ENCODE assay signal across 22 cellular contexts in the genomic region with DNA sequence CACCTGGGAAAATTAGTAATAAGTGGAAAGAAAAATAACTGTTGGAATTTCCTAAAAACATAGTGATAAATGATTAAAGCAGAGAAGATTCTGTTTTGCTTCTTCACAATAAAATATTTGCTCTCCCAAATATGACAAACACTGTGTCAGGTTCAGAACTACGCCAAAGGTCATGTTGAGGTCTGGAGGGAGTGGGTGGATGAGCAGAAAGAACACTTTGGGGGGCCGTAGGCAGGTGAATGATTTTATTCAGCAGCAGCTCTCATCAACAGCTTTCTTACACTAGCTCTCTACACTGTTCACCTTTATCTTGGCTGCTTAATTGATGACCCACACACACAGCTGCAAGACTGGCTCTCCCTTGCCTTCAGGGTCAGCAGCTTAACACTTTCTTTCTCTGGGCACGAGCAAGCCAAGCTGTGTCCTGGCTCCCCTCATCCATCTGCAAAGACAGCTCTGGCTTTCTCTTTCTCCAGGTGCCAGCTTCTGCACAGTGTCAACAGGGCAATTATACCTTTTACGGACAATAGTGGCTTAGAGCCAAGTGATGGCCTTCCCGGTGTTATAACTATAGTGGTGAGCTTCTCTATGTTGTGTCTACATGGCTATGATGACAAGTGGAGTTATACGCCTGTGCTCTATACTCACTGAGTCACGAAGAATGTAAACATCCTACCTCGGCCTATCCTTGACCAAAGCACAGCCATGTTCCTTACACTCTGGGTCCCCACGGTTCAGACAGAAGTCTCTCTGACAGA. TPM values are rescaled to one million over a fixed set of nuclear protein-coding genes. Genes with fewer than 3 reads are reported as not detected.
DNase-seq lines count a peak whose midpoint lies in the region; ATAC-seq, FAIRE-seq and TF ChIP-seq lines count a peak whose summit lies in the region.
"Had no signal": no experiment of that assay in that cellular context is flagged by ENCODE, and none has a peak within 500 bp of the region (broad histone marks: within the 10 kb centered on the region; RNA-seq: fewer than 3 reads in every experiment).

No MANE protein-coding gene starts in this region.

- ATAC-seq in activated naive CD8-positive, alpha-beta T cell treated with anti-CD3 and anti-CD28 coated beads, Interleukin-2, amount 10 ng/mL, durations not matched to agents 7 days and 5 days (ENCODE audit: low read depth) = no peak
- ATAC-seq: left lung; stimulated activated naive B cell treated with anti-CD40 and anti-IgM and Interleukin-4, amounts not matched to agents 10 μg/mL and 1 μg/mL and 100 μg/mL, for 72 hours had no signal

- peaks cover 4% of the 10 kb centered on the region for H3K9me3 Mint-ChIP-seq in activated naive CD8-positive, alpha-beta T cell treated with anti-CD3 and anti-CD28 coated beads, Interleukin-2, amount 10 ng/mL, durations not matched to agents 7 days and 5 days
- H3K9me3 Mint-ChIP-seq in activated naive CD8-positive, alpha-beta T cell treated with anti-CD3 and anti-CD28 coated beads for 36 hours = no peaks in the 10 kb centered on the region
- H3K9me3 Mint-ChIP-seq: activated naive CD4-positive, alpha-beta T cell treated with anti-CD3 and anti-CD28 coated beads, Interleukin-2, amount 50 U/mL, for 24 hours; dendritic cell treated with granulocyte-macrophage colony-stimulating factor and Interleukin-4, amounts not matched to agents 40 ng/mL and 50 ng/mL, for 4 days; naive B cell; stimulated activated naive B cell treated with anti-CD40 and anti-IgM and Interleukin-4, amounts not matched to agents 10 μg/mL and 1 μg/mL and 100 μg/mL, for 72 hours had no signal

- peaks cover 35% of the 10 kb centered on the region for H3K36me3 Mint-ChIP-seq in activated naive CD8-positive, alpha-beta T cell treated with anti-CD3 and anti-CD28 coated beads, Interleukin-2, amount 10 ng/mL, durations not matched to agents 7 days and 5 days
- peaks cover 2% of the 10 kb centered on the region for H3K36me3 Mint-ChIP-seq in activated naive CD8-positive, alpha-beta T cell treated with anti-CD3 and anti-CD28 coated beads for 36 hours
- H3K36me3 Mint-ChIP-seq: activated naive CD4-positive, alpha-beta T cell treated with anti-CD3 and anti-CD28 coated beads, Interleukin-2, amount 50 U/mL, for 24 hours; naive B cell; stimulated activated naive B cell treated with anti-CD40 and anti-IgM and Interleukin-4, amounts not matched to agents 10 μg/mL and 1 μg/mL and 100 μg/mL, for 72 hours had no signal

- H3K4me1 Mint-ChIP-seq in activated naive CD8-positive, alpha-beta T cell treated with anti-CD3 and anti-CD28 coated beads, Interleukin-2, amount 10 ng/mL, durations not matched to agents 7 days and 5 days = peaks cover 51% of the 10 kb centered on the region
- H3K4me1 Mint-ChIP-seq in activated naive CD8-positive, alpha-beta T cell treated with anti-CD3 and anti-CD28 coated beads for 36 hours = peaks cover 22% of the 10 kb centered on the region
- H3K4me1 Mint-ChIP-seq: naive B cell; stimulated activated naive B cell treated with anti-CD40 and anti-IgM and Interleukin-4, amounts not matched to agents 10 μg/mL and 1 μg/mL and 100 μg/mL, for 72 hours had no signal

- H3K27ac Mint-ChIP-seq in activated naive CD8-positive, alpha-beta T cell treated with anti-CD3 and anti-CD28 coated beads, Interleukin-2, amount 10 ng/mL, durations not matched to agents 7 days and 5 days = peak overlapping the region; percentile 87
- H3K27ac Mint-ChIP-seq in activated naive CD8-positive, alpha-beta T cell treated with anti-CD3 and anti-CD28 coated beads for 36 hours = no peak overlapping the region
- H3K27ac Mint-ChIP-seq: activated naive CD4-positive, alpha-beta T cell treated with anti-CD3 and anti-CD28 coated beads, Interleukin-2, amount 50 U/mL, for 24 hours; dendritic cell treated with granulocyte-macrophage colony-stimulating factor and Interleukin-4, amounts not matched to agents 40 ng/mL and 50 ng/mL, for 4 days; naive B cell; stimulated activated naive B cell treated with anti-CD40 and anti-IgM and Interleukin-4, amounts not matched to agents 10 μg/mL and 1 μg/mL and 100 μg/mL, for 72 hours had no signal

- peaks cover 9% of the 10 kb centered on the region for H3K27me3 Mint-ChIP-seq in activated naive CD8-positive, alpha-beta T cell treated with anti-CD3 and anti-CD28 coated beads, Interleukin-2, amount 10 ng/mL, durations not matched to agents 7 days and 5 days
- peaks cover 28% of the 10 kb centered on the region for H3K27me3 Mint-ChIP-seq in activated naive CD8-positive, alpha-beta T cell treated with anti-CD3 and anti-CD28 coated beads for 36 hours
- H3K27me3 Mint-ChIP-seq: activated naive CD4-positive, alpha-beta T cell treated with anti-CD3 and anti-CD28 coated beads, Interleukin-2, amount 50 U/mL, for 24 hours had no signal

- TF ChIP-seq POLR2A in GM12892 (IDR thresholded peaks at IDR 0.05; ENCODE audit: low read depth, low read length) = no peak

- FAIRE-seq in GM12892 (lab: Jason Lieb, UNC) = no peak
- FAIRE-seq: astrocyte, endometrium, GM18507, small intestine had no signal

- POLR2A ChIA-PET in activated naive CD8-positive, alpha-beta T cell treated with anti-CD3 and anti-CD28 coated beads, Interleukin-2, amount 10 ng/mL, durations not matched to agents 7 days and 5 days (lab: Charles Lee) = interaction anchor here (1.1 to 1.7 kb wide), 2 partner anchors 38 to 79 kb away, joined by 3 to 5 read pairs; a partner anchor contains a TSS

- DNase-seq in activated naive CD8-positive, alpha-beta T cell treated with anti-CD3 and anti-CD28 coated beads, Interleukin-2, amount 10 ng/mL, durations not matched to agents 7 days and 5 days = no peak
- DNase-seq in activated naive CD8-positive, alpha-beta T cell treated with anti-CD3 and anti-CD28 coated beads for 36 hours = no peak
- peak; percentile 6 for DNase-seq in NCI-H345 treated with DMSO at 0.1 percent for 48 hours (lab: John Stamatoyannopoulos, UW; ENCODE audit: unreplicated experiment)
- peak; percentile 29 to 39 for DNase-seq in dermis microvascular lymphatic vessel endothelial cell (ENCODE audit: low read depth in 2 of 2)
- no peak for DNase-seq in NCI-H1105 treated with DMSO at 0.1 percent for 48 hours (lab: John Stamatoyannopoulos, UW)
- DNase-seq in GM12892 (ENCODE audit: insufficient read length) = no peak
- no peak for DNase-seq in stimulated activated CD4-positive, alpha-beta T cell treated with anti-CD3 and anti-CD28 coated beads, Interleukin-15, amount 100 ng/mL, for 24 hours
- DNase-seq: left lung; naive B cell; NCI-H1436; retina; stimulated activated naive B cell treated with anti-CD40 and anti-IgM and Interleukin-4, amounts not matched to agents 10 μg/mL and 1 μg/mL and 100 μg/mL, for 72 hours had no signal

- H3K4me3 Mint-ChIP-seq in activated naive CD8-positive, alpha-beta T cell treated with anti-CD3 and anti-CD28 coated beads, Interleukin-2, amount 10 ng/mL, durations not matched to agents 7 days and 5 days = peak overlapping the region; percentile 73
- no peak overlapping the region for H3K4me3 Mint-ChIP-seq in activated naive CD8-positive, alpha-beta T cell treated with anti-CD3 and anti-CD28 coated beads for 36 hours
- H3K4me3 Mint-ChIP-seq: activated naive CD4-positive, alpha-beta T cell treated with anti-CD3 and anti-CD28 coated beads, Interleukin-2, amount 50 U/mL, for 24 hours; dendritic cell treated with granulocyte-macrophage colony-stimulating factor and Interleukin-4, amounts not matched to agents 40 ng/mL and 50 ng/mL, for 4 days; naive B cell; stimulated activated naive B cell treated with anti-CD40 and anti-IgM and Interleukin-4, amounts not matched to agents 10 μg/mL and 1 μg/mL and 100 μg/mL, for 72 hours had no signal

RNA-seq across cellular contexts. Expression of a gene that starts 18.9 kb away (rescaled TPM):
- total RNA-seq in activated naive CD8-positive, alpha-beta T cell treated with anti-CD3 and anti-CD28 coated beads, Interleukin-2, amount 10 ng/mL, durations not matched to agents 7 days and 5 days = not detected
- total RNA-seq in activated naive CD8-positive, alpha-beta T cell treated with anti-CD3 and anti-CD28 coated beads for 36 hours = not detected
- total RNA-seq in dermis microvascular lymphatic vessel endothelial cell = 6.7 and 12.6 TPM in 2 replicates
- polyA plus RNA-seq in GM12892 (2012; ENCODE audit: missing spikeins) = not detected

RNA-seq across cellular contexts. Expression of a gene that starts 31.9 kb away (rescaled TPM):
- under 1 TPM; 0.28 to 0.48 TPM for total RNA-seq in activated naive CD8-positive, alpha-beta T cell treated with anti-CD3 and anti-CD28 coated beads, Interleukin-2, amount 10 ng/mL, durations not matched to agents 7 days and 5 days
- total RNA-seq in activated naive CD8-positive, alpha-beta T cell treated with anti-CD3 and anti-CD28 coated beads for 36 hours = not detected
- not detected in 2 replicates for total RNA-seq in dermis microvascular lymphatic vessel endothelial cell
- not detected for polyA plus RNA-seq in GM12892 (2012; ENCODE audit: missing spikeins)
- total RNA-seq: G401, left lung, MCF 10A, mesenteric fat pad, osteoblast had no signal
- polyA plus RNA-seq: small intestine had no signal

RNA-seq across cellular contexts. Expression of a gene that starts 38.6 kb away (rescaled TPM):
- total RNA-seq in activated naive CD8-positive, alpha-beta T cell treated with anti-CD3 and anti-CD28 coated beads, Interleukin-2, amount 10 ng/mL, durations not matched to agents 7 days and 5 days = 100 to 1,000 TPM; 242 to 250 TPM
- 1 to 10 TPM in 1 of 2 experiments, under 1 TPM in 1; 0.66 to 1.6 TPM for total RNA-seq in activated naive CD8-positive, alpha-beta T cell treated with anti-CD3 and anti-CD28 coated beads for 36 hours
- 0.13 TPM in 2 replicates for total RNA-seq in dermis microvascular lymphatic vessel endothelial cell
- not detected for polyA plus RNA-seq in GM12892 (2012; ENCODE audit: missing spikeins)
- total RNA-seq: G401, MCF 10A, osteoblast had no signal

Comparison
In these comparisons a context has a peak if more than half of its experiments do, and no peak if none do; other contexts are left out.
1. RNA of a gene that starts 38.6 kb away (total RNA-seq): 242 to 250 TPM in activated naive CD8-positive, alpha-beta T cell treated with anti-CD3 and anti-CD28 coated beads, Interleukin-2, amount 10 ng/mL, durations not matched to agents 7 days and 5 days; 0.66 to 1.6 TPM in activated naive CD8-positive, alpha-beta T cell treated with anti-CD3 and anti-CD28 coated beads for 36 hours and 0.13 TPM in dermis microvascular lymphatic vessel endothelial cell; every median in the first group is over 10 times any median in the second.
2. DNase-seq: peak in NCI-H345 treated with DMSO at 0.1 percent for 48 hours (single experiment) and dermis microvascular lymphatic vessel endothelial cell (2 of 2); none in activated naive CD8-positive, alpha-beta T cell treated with anti-CD3 and anti-CD28 coated beads, Interleukin-2, amount 10 ng/mL, durations not matched to agents 7 days and 5 days (single experiment), activated naive CD8-positive, alpha-beta T cell treated with anti-CD3 and anti-CD28 coated beads for 36 hours (single experiment), NCI-H1105 treated with DMSO at 0.1 percent for 48 hours (single experiment), GM12892 (single experiment) and stimulated activated CD4-positive, alpha-beta T cell treated with anti-CD3 and anti-CD28 coated beads, Interleukin-15, amount 100 ng/mL, for 24 hours (single experiment).